In the genomic region with DNA sequence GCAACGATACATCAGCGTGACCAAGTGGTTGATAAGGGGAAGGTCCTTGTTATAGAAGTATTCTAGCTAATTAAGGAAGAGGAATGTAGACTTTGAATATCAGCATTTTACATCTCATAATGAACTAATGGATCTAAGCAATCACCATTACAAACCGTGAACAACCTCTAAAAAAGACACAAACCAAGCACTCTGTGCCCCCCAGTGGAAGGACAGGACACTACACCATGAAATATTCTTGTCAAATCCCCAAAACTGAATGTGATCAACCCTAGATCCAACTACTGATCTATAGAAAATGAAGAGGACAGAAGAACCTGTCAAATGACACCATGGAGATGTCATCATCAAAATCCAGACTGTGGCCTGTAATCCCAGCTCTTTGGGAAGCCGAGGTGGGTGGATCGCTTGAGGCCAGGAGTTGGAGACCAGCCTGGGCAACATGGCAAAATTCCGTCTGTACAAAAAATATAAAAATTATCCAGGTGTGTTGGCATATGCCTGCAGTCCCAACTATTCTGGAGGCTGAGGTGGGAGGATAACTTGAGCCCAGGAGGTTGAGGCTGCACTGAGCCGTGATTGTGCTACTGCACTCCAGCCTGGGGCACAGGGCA, we compare ENCODE assay signal across 8 cellular contexts.
DNase-seq lines count a peak whose midpoint lies in the region; ATAC-seq and TF ChIP-seq lines count a peak whose summit lies in the region.

No MANE protein-coding gene starts in this region.

- no peak overlapping the region for H3K9ac ChIP-seq in colonic mucosa (ENCODE audit: low read depth in 2 of 2, low read length in 2 of 2)

- H3K4me1 ChIP-seq in A673 (ENCODE audit: insufficient read depth, low read length, poor library complexity, severe bottlenecking) (peaks cover 8% of the 10 kb centered on the region), colonic mucosa (no peaks in the 10 kb centered on the region), upper lobe of right lung (no peaks in the 10 kb centered on the region)

- BruUV-seq in A673 (replicated peaks; lab: Mats Ljungman, UMichigan), result no TSS peak

- CTCF ChIA-PET in A673 (lab: Charles Lee), result no interaction called here

- H3K27ac Mint-ChIP-seq in natural killer cell, result peak overlapping the region; percentile 37 to 74

- intact Hi-C loops in A673 (cut with micrococcal nuclease; ENCODE audit: unreplicated experiment), result loop anchor here (2.0 to 10.0 kb wide), 3 partner anchors 90 to 290 kb away; no protein-coding TSS in a partner anchor
- intact Hi-C loops in colonic mucosa (cut with DNase I), result loop anchor here (2.0 to 5.0 kb wide), 2 partner anchors 268 to 290 kb away; no protein-coding TSS in a partner anchor
- intact Hi-C loops in natural killer cell (cut with micrococcal nuclease), result loop anchor here (1.0 kb wide), 2 partner anchors 268 to 290 kb away; no protein-coding TSS in a partner anchor
- intact Hi-C loops in upper lobe of right lung (cut with DNase I), result loop anchor here (10.0 kb wide), 1 partner anchor 270 kb away; no protein-coding TSS in a partner anchor
- intact Hi-C loops in lower leg skin (cut with DNase I; ENCODE audit: low total_unique reads), result no loop called here

- peak; percentile 68 for DNase-seq in A673 (ENCODE audit: low spot score)
- DNase-seq in GM12865 (ENCODE audit: low read depth), result peak; percentile 68
- peak; percentile 26 for DNase-seq in LoVo (ENCODE audit: low spot score)
- peak; percentile 14 to 26 (median 19) for DNase-seq in activated CD4-positive, CD25-positive, alpha-beta regulatory T cell (lab: John Stamatoyannopoulos, UW)
- DNase-seq in colonic mucosa, result peak; percentile 42
- DNase-seq in natural killer cell, result peak; percentile 46
- DNase-seq in upper lobe of right lung, result peak; percentile 19
- no peak for DNase-seq in lower leg skin (ENCODE audit: low spot score in 2 of 2)

- no peak overlapping the region for H3K4me3 ChIP-seq in A673 (ENCODE audit: low read depth, low read length, poor library complexity, severe bottlenecking)
- no peak overlapping the region for H3K4me3 ChIP-seq in GM12865 (ENCODE audit: low read depth, low read length)
- no peak overlapping the region for H3K4me3 ChIP-seq in colonic mucosa
- H3K4me3 ChIP-seq in upper lobe of right lung, result no peak overlapping the region
- H3K4me3 ChIP-seq in lower leg skin (ENCODE audit: low read depth, poor library complexity, severe bottlenecking), result no peak overlapping the region

- 76 to 78% methylated on average over 7 of the region's 7 CpGs for WGBS in lower leg skin, 2 donors

- H3K9me3 ChIP-seq in A673 (ENCODE audit: low read depth, low read length, poor library complexity, severe bottlenecking) (no peaks in the 10 kb centered on the region), colonic mucosa (no peaks in the 10 kb centered on the region), upper lobe of right lung (no peaks in the 10 kb centered on the region)

- H3K27me3 ChIP-seq in A673 (replicated peaks; ENCODE audit: insufficient read depth, low read depth, low read length, poor library complexity), result peaks cover 2% of the 10 kb centered on the region
- H3K27me3 ChIP-seq in colonic mucosa, result no peaks in the 10 kb centered on the region
- peaks cover 6% of the 10 kb centered on the region for H3K27me3 ChIP-seq in upper lobe of right lung

- H3K36me3 ChIP-seq in A673 (ENCODE audit: insufficient read depth, low read length, poor library complexity, severe bottlenecking), result no peaks in the 10 kb centered on the region
- H3K36me3 ChIP-seq in colonic mucosa, result no peaks in the 10 kb centered on the region
- H3K36me3 ChIP-seq in upper lobe of right lung, result no peaks in the 10 kb centered on the region

- no peak for TF ChIP-seq POLR2A in lower leg skin (IDR thresholded peaks at IDR 0.05)

- ATAC-seq in natural killer cell (peak; percentile 74 to 99 (median 87)), upper lobe of right lung (peak; percentile 73)

- H3K27ac ChIP-seq in A673 (ENCODE audit: low read depth, low read length, poor library complexity, severe bottlenecking) (no peak overlapping the region), colonic mucosa (no peak overlapping the region), upper lobe of right lung (no peak overlapping the region)

- H3K9me3 Mint-ChIP-seq in natural killer cell, result no peaks in the 10 kb centered on the region

- POLR2A ChIA-PET in A673 (lab: Charles Lee; ENCODE audit: low non-redundant PET), result no interaction called here

- no peaks in the 10 kb centered on the region for H3K27me3 Mint-ChIP-seq in natural killer cell (ENCODE audit: low read depth in 2 of 2)

- no peak overlapping the region for H3K4me3 Mint-ChIP-seq in natural killer cell

- H3K4me1 Mint-ChIP-seq in natural killer cell, result peaks cover 13 to 21% of the 10 kb centered on the region in 2 donors

- peak; percentile 75 for TF ChIP-seq CTCF in A673 (conservative IDR thresholded peaks at IDR 0.05; ENCODE audit: low read depth, low read length)
- peak; percentile 78 for TF ChIP-seq CTCF in GM12865 (IDR thresholded peaks at IDR 0.05; ENCODE audit: insufficient read depth, low read depth, low read length, missing control alignments)
- TF ChIP-seq CTCF in colonic mucosa (IDR thresholded peaks at IDR 0.05), result peak; percentile 46
- peak; percentile 87 for TF ChIP-seq CTCF in natural killer cell (IDR thresholded peaks at IDR 0.05)
- peak; percentile 69 for TF ChIP-seq CTCF in upper lobe of right lung (IDR thresholded peaks at IDR 0.05)
- no peak for TF ChIP-seq CTCF in lower leg skin (IDR thresholded peaks at IDR 0.05)

- no peaks in the 10 kb centered on the region for H3K36me3 Mint-ChIP-seq in natural killer cell

Comparison
In these comparisons a context has a peak if more than half of its experiments do, and no peak if none do; other contexts are left out.
1. DNase-seq: peak in A673 (single experiment), GM12865 (single experiment), LoVo (single experiment), activated CD4-positive, CD25-positive, alpha-beta regulatory T cell (4 of 4), colonic mucosa (single experiment), natural killer cell (single experiment) and upper lobe of right lung (single experiment); none in lower leg skin (0 of 2).
2. CTCF ChIP-seq: peak in A673 (single experiment), GM12865 (single experiment), colonic mucosa (single experiment), natural killer cell (single experiment) and upper lobe of right lung (single experiment); none in lower leg skin (0 of 3).